14 cellular contexts compared by ENCODE assay signal in the genomic region with DNA sequence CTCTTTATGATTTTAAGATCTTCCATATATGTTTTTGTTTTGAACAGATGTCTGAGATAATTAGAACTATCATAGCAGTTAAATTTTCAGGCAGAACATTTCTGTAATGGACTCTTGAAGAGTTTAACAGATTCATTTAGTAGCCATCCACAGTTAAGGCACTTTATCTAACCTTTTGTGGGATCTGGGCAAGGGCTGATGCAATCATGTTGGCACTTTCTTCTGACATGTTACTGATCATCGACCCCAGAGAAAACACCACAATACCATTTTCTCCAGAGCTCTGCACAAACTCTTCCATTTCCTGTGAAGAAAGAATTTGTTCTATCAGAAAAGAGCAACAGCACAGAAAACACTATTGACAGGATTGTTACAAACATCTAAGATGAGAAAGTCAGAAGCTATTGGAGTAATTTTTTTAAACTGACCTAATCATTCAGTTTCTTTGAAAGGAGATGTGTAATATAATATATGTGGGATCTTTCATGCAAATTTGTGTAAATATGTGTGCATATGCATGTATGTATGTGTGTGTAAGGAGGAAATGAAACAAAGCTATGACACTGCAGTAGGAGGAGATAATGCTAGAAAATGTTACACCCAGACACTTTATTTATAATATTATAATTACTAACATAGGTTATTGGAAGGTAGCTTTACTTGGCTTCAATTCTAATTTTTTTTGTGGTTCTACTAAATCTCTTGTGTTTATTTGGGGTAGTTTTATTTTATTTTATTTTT. TPM values are rescaled to one million over a fixed set of nuclear protein-coding genes. Genes with fewer than 3 reads are reported as not detected.
DNase-seq lines count a peak whose midpoint lies in the region; ATAC-seq, FAIRE-seq and TF ChIP-seq lines count a peak whose summit lies in the region.
"Not testable (repeated sequence)": the region's sequence is repeated elsewhere in the genome, so short reads cannot be mapped to it uniquely, and the experiment has no call there.
"Had no signal": no experiment of that assay in that cellular context is flagged by ENCODE, and none has a peak within 500 bp of the region (broad histone marks: within the 10 kb centered on the region; RNA-seq: fewer than 3 reads in every experiment).

No MANE protein-coding gene starts in this region.

- FAIRE-seq in keratinocyte (lab: Jason Lieb, UNC): peak; percentile 5

- H3K9me3 Mint-ChIP-seq in WTC11: not testable (repeated sequence)

- H2AFZ ChIP-seq in keratinocyte (ENCODE audit: control insufficient read depth, low read length): not testable (repeated sequence)

- CTCF ChIA-PET in WTC11 (lab: Charles Lee): interaction anchor here (0.5 kb wide), 1 partner anchor 407 kb away, joined by 3 read pairs; no protein-coding TSS in a partner anchor

- H3K9me1 ChIP-seq in keratinocyte (ENCODE audit: control insufficient read depth, extremely low read depth, insufficient read depth, low read length): not testable (repeated sequence)

- not testable (repeated sequence) for H3K4me1 ChIP-seq in keratinocyte (ENCODE audit: control insufficient read depth, extremely low read depth, insufficient read depth, low read length)

- H3K9ac ChIP-seq in keratinocyte (ENCODE audit: control insufficient read depth, extremely low read depth, insufficient read depth, low read length): not testable (repeated sequence)

- dilution Hi-C loops in keratinocyte (cut with MboI; ENCODE audit: extremely low pct_ligation_motif_present, low sequenced_read_pairs): not testable (repeated sequence)

- not testable (repeated sequence) for H3K9me3 ChIP-seq in keratinocyte (ENCODE audit: control insufficient read depth, low read depth, low read length)

- POLR2A ChIA-PET in WTC11 (lab: Charles Lee): not testable (repeated sequence)

- H3K27me3 ChIP-seq in keratinocyte (ENCODE audit: control insufficient read depth, extremely low read depth, insufficient read depth, low read length): not testable (repeated sequence)

- H3K27me3 Mint-ChIP-seq in WTC11 (ENCODE audit: low read depth): not testable (repeated sequence)

- DNase-seq in WTC11 (ENCODE audit: low spot score); keratinocyte (ENCODE audit: low read depth, low spot score): not testable (repeated sequence)

- 0 out of 2 replicates have a peak overlapping the region, but pooled peaks have one; percentile 5 for H3K27ac Mint-ChIP-seq in WTC11

- H4K20me1 ChIP-seq in keratinocyte (ENCODE audit: control insufficient read depth, extremely low read depth, insufficient read depth, low read length): not testable (repeated sequence)

- ATAC-seq in GM18517 (IDR thresholded peaks at IDR 0.05; ENCODE audit: unreplicated experiment) (peak; percentile 54), GM19351 (IDR thresholded peaks at IDR 0.05; ENCODE audit: unreplicated experiment) (peak; percentile 70), HG02623 (IDR thresholded peaks at IDR 0.05; ENCODE audit: unreplicated experiment) (peak; percentile 45), HG03025 (IDR thresholded peaks at IDR 0.05; ENCODE audit: low FRiP score, unreplicated experiment) (peak; percentile 57), HG03432 (IDR thresholded peaks at IDR 0.05; ENCODE audit: unreplicated experiment) (peak; percentile 54)
- ATAC-seq in WTC11: not testable (repeated sequence)

- H3K4me1 Mint-ChIP-seq in WTC11: peaks cover 29% of the 10 kb centered on the region

- not testable (repeated sequence) for H3K36me3 Mint-ChIP-seq in WTC11

- not testable (repeated sequence) for H3K36me3 ChIP-seq in keratinocyte (ENCODE audit: control insufficient read depth in 2 of 2, extremely low read depth in 1 of 2, insufficient read depth in 2 of 2, low read length in 2 of 2)

- not testable (repeated sequence) for H3K4me2 ChIP-seq in keratinocyte (ENCODE audit: control insufficient read depth, extremely low read depth, insufficient read depth, low read depth, low read length)

- not testable (repeated sequence) for H3K4me3 ChIP-seq in keratinocyte (ENCODE audit: control insufficient read depth in 2 of 3, extremely low read depth in 1 of 3, insufficient read depth in 2 of 3, low read depth in 1 of 3, low read length in 3 of 3)

- H3K4me3 Mint-ChIP-seq in WTC11: not testable (repeated sequence)

- not testable (repeated sequence) for TF ChIP-seq CTCF in 22Rv1 (IDR thresholded peaks at IDR 0.05); WTC11 (IDR thresholded peaks at IDR 0.05); keratinocyte (optimal IDR thresholded peaks at IDR 0.05 in 1 of 3, IDR thresholded peaks at IDR 0.05 in 1 of 3, conservative IDR thresholded peaks at IDR 0.05 in 1 of 3; ENCODE audit: extremely low read depth in 1 of 3, insufficient read depth in 2 of 3, low read length in 3 of 3)

- H3K79me2 ChIP-seq in keratinocyte (ENCODE audit: control insufficient read depth, insufficient read depth, low read length): not testable (repeated sequence)

- H3K27ac ChIP-seq in 22Rv1: peak overlapping the region; percentile 58
- H3K27ac ChIP-seq in keratinocyte (ENCODE audit: control insufficient read depth, insufficient read depth, low read length): not testable (repeated sequence)

RNA-seq across cellular contexts. Expression of a gene that starts 7.4 kb away (rescaled TPM):
- total RNA-seq in WTC11 (2021): 0.22 to 0.25 TPM (median 0.25 TPM) in 3 replicates
- polyA plus RNA-seq in keratinocyte: not detected in 3 replicates
- polyA plus RNA-seq in keratinocyte (2011; ENCODE audit: low read depth): not detected
- not detected in 2 replicates for polyA plus RNA-seq in keratinocyte (2011; cell fraction: cytosol; rRNA removed)
- not detected in 2 replicates for polyA plus RNA-seq in keratinocyte (2011; cell fraction: nucleus; rRNA removed)
- polyA plus RNA-seq in keratinocyte (2012; ENCODE audit: low replicate concordance): not detected in 2 replicates
- polyA minus RNA-seq in keratinocyte: not detected in 3 replicates
- polyA minus RNA-seq in keratinocyte (2011; cell fraction: cytosol; rRNA and poly(A)+ RNA removed): not detected
- polyA minus RNA-seq in keratinocyte (2011; cell fraction: nucleus; rRNA and poly(A)+ RNA removed): not detected in 2 replicates
- total RNA-seq: CD8-positive, alpha-beta T cell; G401; H4; M059J had no signal
- polyA plus RNA-seq: AG04450, SK-N-SH had no signal
